In genomic region chr3:42195879-42196330, GRCh38 we compare ENCODE assay signal across 11 cellular contexts.
DNase-seq lines count a peak whose midpoint lies in the region; ATAC-seq, FAIRE-seq and TF ChIP-seq lines count a peak whose summit lies in the region.
"Had no signal": no experiment of that assay in that cellular context is flagged by ENCODE, and none has a peak within 500 bp of the region (broad histone marks: within the 10 kb centered on the region; RNA-seq: fewer than 3 reads in every experiment).

No MANE protein-coding gene starts in this region.

- H3K27me3 ChIP-seq in GM12878 (replicated peaks in 1 of 2; ENCODE audit: control insufficient read depth in 2 of 2, insufficient read depth in 2 of 2, low read length in 1 of 2) (no peaks in the 10 kb centered on the region), tibial artery (no peaks in the 10 kb centered on the region), right atrium auricular region (no peaks in the 10 kb centered on the region), HepG2 (ENCODE audit: control insufficient read depth in 1 of 2, insufficient read depth in 2 of 2, low read length in 2 of 2) (no peaks in the 10 kb centered on the region)
- H3K27me3 ChIP-seq: foreskin keratinocyte had no signal

- H3K4me3 ChIP-seq in GM12878 (peak overlapping the region; percentile 64), tibial artery (no peak overlapping the region), right atrium auricular region (no peak overlapping the region), HepG2 (replicated peaks in 1 of 3; ENCODE audit: insufficient read depth in 1 of 3, low read depth in 2 of 3, low read length in 3 of 3) (no peak overlapping the region)

- POLR2A ChIA-PET in GM12878 (lab: Charles Lee) (interaction anchor here (0.5 to 1.2 kb wide), 4 partner anchors 75 to 181 kb away, joined by 3 to 7 read pairs (median 4); no protein-coding TSS in a partner anchor), HepG2 (lab: Yijun Ruan, JAX) (interaction anchor here (0.5 kb wide), 1 partner anchor 180 kb away, joined by 3 read pairs; no protein-coding TSS in a partner anchor)

- intact Hi-C loops in GM12878 (cut with micrococcal nuclease; ENCODE audit: unreplicated experiment): loop anchor here (10.0 kb wide), 2 partner anchors 231 to 301 kb away; partner anchors contain the start of gene ULK4
- intact Hi-C loops in tibial artery (cut with DNase I; ENCODE audit: low total_unique reads): no loop called here
- intact Hi-C loops in HepG2 (cut with micrococcal nuclease; ENCODE audit: unreplicated experiment): no loop called here

- CTCF ChIA-PET in GM12878 (lab: Yijun Ruan, JAX) (interaction anchor here (0.7 to 7.7 kb wide), 13 partner anchors 15 to 457 kb away, joined by 3 to 130 read pairs (median 3); no protein-coding TSS in a partner anchor), HepG2 (lab: Yijun Ruan, JAX; ENCODE audit: low intra/inter-chr PET ratio, low total read pairs) (no interaction called here)

- TF ChIP-seq RAD21 in GM12878 (IDR thresholded peaks at IDR 0.05; ENCODE audit: insufficient read depth, low read depth, low read length) (no peak), HepG2 (CRISPR knock-in tag; IDR thresholded peaks at IDR 0.05) (no peak)

- H3K27ac ChIP-seq in GM12878 (ENCODE audit: control insufficient read depth, insufficient read depth) (peak overlapping the region; percentile 90), tibial artery (peak overlapping the region in 1 of 2 donors; percentile 30), right atrium auricular region (no peak overlapping the region), HepG2 (ENCODE audit: extremely low read length, insufficient read depth, low read length) (no peak overlapping the region)
- H3K27ac ChIP-seq: foreskin keratinocyte had no signal

- RAD21 ChIA-PET in GM12878 (lab: Charles Lee; ENCODE audit: unreplicated experiment): interaction anchor here (1.0 to 2.4 kb wide), 10 partner anchors 9 to 386 kb away, joined by 3 to 8 read pairs (median 4); partner anchors contain the start of gene SEC22C

- H4K20me1 ChIP-seq in GM12878 (ENCODE audit: control insufficient read depth, insufficient read depth) (no peaks in the 10 kb centered on the region), HepG2 (ENCODE audit: insufficient read depth, low read length) (peaks cover 4% of the 10 kb centered on the region; the same call in 1 of the 2 replicates)

- H3K4me1 ChIP-seq in GM12878 (ENCODE audit: control insufficient read depth, insufficient read depth, low read length): peaks cover 66% of the 10 kb centered on the region
- peaks cover 0 to 11% (median 2%) of the 10 kb centered on the region in 4 donors for H3K4me1 ChIP-seq in tibial artery
- peaks cover 0 to 17% of the 10 kb centered on the region in 2 donors for H3K4me1 ChIP-seq in right atrium auricular region
- H3K4me1 ChIP-seq in HepG2 (ENCODE audit: insufficient read depth, low read length): no peaks in the 10 kb centered on the region
- H3K4me1 ChIP-seq: foreskin keratinocyte had no signal

- ATAC-seq in GM19438 (IDR thresholded peaks at IDR 0.05; ENCODE audit: low read depth, unreplicated experiment) (peak; percentile 54), HG03095 (IDR thresholded peaks at IDR 0.05; ENCODE audit: unreplicated experiment) (peak; percentile 62), GM12878 (peak; percentile 80), HepG2 (no peak)
- ATAC-seq: foreskin keratinocyte had no signal

- SMC1A ChIA-PET in GM12878 (lab: Charles Lee; ENCODE audit: uncharacterized antibody, unreplicated experiment): interaction anchor here (0.6 to 6.1 kb wide), 12 partner anchors 9 to 247 kb away, joined by 3 to 105 read pairs (median 3); no protein-coding TSS in a partner anchor

- no peak overlapping the region for H2AFZ ChIP-seq in GM12878 (ENCODE audit: control insufficient read depth, low read depth, low read length)
- no peak overlapping the region for H2AFZ ChIP-seq in HepG2 (ENCODE audit: low read length)

- TF ChIP-seq CTCF in GM13977 (IDR thresholded peaks at IDR 0.05; ENCODE audit: extremely low read depth, insufficient read depth, missing control alignments) (no peak), GM12878 (IDR thresholded peaks at IDR 0.05 in 2 of 3, conservative IDR thresholded peaks at IDR 0.05 in 1 of 3; ENCODE audit: control insufficient read depth in 2 of 3, extremely low read depth in 1 of 3, insufficient read depth in 1 of 3, low read depth in 3 of 3, low read length in 3 of 3) (no peak), tibial artery (IDR thresholded peaks at IDR 0.05) (no peak), right atrium auricular region (IDR thresholded peaks at IDR 0.05) (no peak), HepG2 (CRISPR knock-in tag; IDR thresholded peaks at IDR 0.05) (no peak)

- H3K36me3 ChIP-seq in GM12878 (ENCODE audit: control insufficient read depth in 2 of 2, insufficient read depth in 2 of 2, low read length in 1 of 2) (peaks cover 16 to 32% of the 10 kb centered on the region in 2 experiments), tibial artery (peaks cover 60 to 83% (median 70%) of the 10 kb centered on the region in 3 donors), right atrium auricular region (peaks cover 72% of the 10 kb centered on the region), HepG2 (replicated peaks in 1 of 2; ENCODE audit: control insufficient read depth in 1 of 2, insufficient read depth in 2 of 2, low read length in 2 of 2) (peaks cover 50 to 83% of the 10 kb centered on the region in 2 experiments)

- FAIRE-seq in GM12878 (lab: Jason Lieb, UNC) (peak; percentile 94), HepG2 (lab: Jason Lieb, UNC) (no peak)

- in situ Hi-C loops in GM13977 (cut with MboI; ENCODE audit: low pct_unique_long_range_greater_than_20kb, low sequenced_read_pairs, unreplicated experiment) (no loop called here), GM12878 (cut with MboI) (no loop called here), HepG2 (cut with HindIII; ENCODE audit: extremely low pct_ligation_motif_present, low pct_unique_long_range_greater_than_20kb) (loop anchor here (10.0 to 25.0 kb wide), 2 partner anchors 81 to 184 kb away; no protein-coding TSS in a partner anchor)

- WGBS in GM12878 (ENCODE audit: insufficient coverage, insufficient replicate concordance, low lambda C conversion rate, missing lambda C conversion rate): 0% methylated on average over 5 of the region's 5 CpGs
- WGBS in HepG2 (ENCODE audit: low lambda C conversion rate): 87% methylated on average over 5 of the region's 5 CpGs

- peaks cover 17% of the 10 kb centered on the region for H3K79me2 ChIP-seq in GM12878 (ENCODE audit: control insufficient read depth, insufficient read depth, low read length)
- no peaks in the 10 kb centered on the region for H3K79me2 ChIP-seq in HepG2 (ENCODE audit: insufficient read depth, low read length)

- TF ChIP-seq EP300 in GM12878 (IDR thresholded peaks at IDR 0.05; ENCODE audit: borderline replicate concordance in 1 of 2, control insufficient read depth in 1 of 2, low read depth in 2 of 2, low read length in 2 of 2) (no peak; a peak in 1 of 4 replicates), HepG2 (IDR thresholded peaks at IDR 0.05; ENCODE audit: low read depth in 2 of 2, low read length in 2 of 2) (no peak), HepG2 (CRISPR knock-in tag; IDR thresholded peaks at IDR 0.05; ENCODE audit: borderline replicate concordance) (no peak)

- H3K4me2 ChIP-seq in GM12878 (ENCODE audit: control insufficient read depth, insufficient read depth) (peak overlapping the region; percentile 92), HepG2 (ENCODE audit: low read depth, low read length) (no peak overlapping the region)

- H3K9ac ChIP-seq in GM12878 (ENCODE audit: control insufficient read depth, insufficient read depth, low read length) (peak overlapping the region; percentile 60), HepG2 (ENCODE audit: insufficient read depth, low read depth, low read length) (no peak overlapping the region)

- no peaks in the 10 kb centered on the region for H3K9me3 ChIP-seq in GM12878 (replicated peaks; ENCODE audit: control insufficient read depth, insufficient read depth, low read length)
- no peaks in the 10 kb centered on the region for H3K9me3 ChIP-seq in tibial artery
- no peaks in the 10 kb centered on the region for H3K9me3 ChIP-seq in right atrium auricular region
- H3K9me3 ChIP-seq in HepG2 (ENCODE audit: low read length): no peaks in the 10 kb centered on the region

- BruUV-seq in GM12878 (replicated peaks; lab: Mats Ljungman, UMichigan) (no TSS peak), HepG2 (replicated peaks; lab: Mats Ljungman, UMichigan) (no TSS peak)

- DNase-seq in GM13977 (ENCODE audit: low spot score): peak; percentile 82
- peak; percentile 95 for DNase-seq in GM12878 (ENCODE audit: low read depth, low spot score)
- DNase-seq in tibial artery: no peak
- no peak for DNase-seq in stimulated activated naive CD4-positive, alpha-beta T cell (lab: John Stamatoyannopoulos, UW)
- DNase-seq in right atrium auricular region (ENCODE audit: low spot score): no peak
- no peak for DNase-seq in HepG2 (ENCODE audit: low spot score)
- DNase-seq: activated T-cell treated with anti-CD3 and anti-CD28 coated beads, Interleukin-2, amount 50 U/mL, for 48 hours; foreskin keratinocyte; posterior cingulate gyrus had no signal

- TF ChIP-seq POLR2A in GM12878 (IDR thresholded peaks at IDR 0.05; ENCODE audit: low read depth, low read length): peak; percentile 69; the same call in 1 of the 2 replicates
- no peak for TF ChIP-seq POLR2A in HepG2 (IDR thresholded peaks at IDR 0.05; ENCODE audit: insufficient read depth in 1 of 2, low read depth in 2 of 2, low read length in 2 of 2)

TF ChIP-seq in GM12878, 131 proteins besides CTCF, POLR2A, EP300 and RAD21 (continues in another document):
- TF ChIP-seq NR2C2 (IDR thresholded peaks at IDR 0.05; ENCODE audit: borderline replicate concordance, control insufficient read depth, insufficient read length, low read depth) (no peak), MEF2A (IDR thresholded peaks at IDR 0.05; ENCODE audit: insufficient read depth, low read depth, low read length) (peak; percentile 94), RUNX3 (IDR thresholded peaks at IDR 0.05; ENCODE audit: low read length) (peak; percentile 75), TAF1 (IDR thresholded peaks at IDR 0.05; ENCODE audit: borderline replicate concordance, low read depth, low read length) (0 out of 2 replicates have a peak, but pooled peaks have one; percentile 6), TCF12 (IDR thresholded peaks at IDR 0.05; ENCODE audit: low read depth, low read length) (0 out of 2 replicates have a peak, but pooled peaks have one; percentile 15)

TF ChIP-seq in HepG2, 621 proteins besides CTCF, POLR2A, EP300 and RAD21 (continues in another document):
- no peak for TF ChIP-seq ZNF484 (CRISPR knock-in tag; IDR thresholded peaks at IDR 0.05; ENCODE audit: borderline replicate concordance, low read depth)

Comparison
In these comparisons a context has a peak if more than half of its experiments do, and no peak if none do; other contexts are left out.
1. DNase-seq: peak in GM13977 (single experiment) and GM12878 (single experiment); none in tibial artery (0 of 2), stimulated activated naive CD4-positive, alpha-beta T cell (0 of 6), right atrium auricular region (single experiment) and HepG2 (single experiment).